22 cellular contexts compared by ENCODE assay signal in genomic region chr16:88844412-88845118, GRCh38. TPM values are rescaled to one million over a fixed set of nuclear protein-coding genes. Genes with fewer than 3 reads are reported as not detected.
A peak's percentile ranks its signal among the peaks of the same experiment; 100 is the strongest.
DNase-seq lines count a peak whose midpoint lies in the region; ATAC-seq, FAIRE-seq and TF ChIP-seq lines count a peak whose summit lies in the region.
"Had no signal": no experiment of that assay in that cellular context is flagged by ENCODE, and none has a peak within 500 bp of the region (broad histone marks: within the 10 kb centered on the region; RNA-seq: fewer than 3 reads in every experiment).

No MANE protein-coding gene starts in this region.

- no peaks in the 10 kb centered on the region for H3K27me3 Mint-ChIP-seq in WTC11 (ENCODE audit: low read depth)
- H3K27me3 Mint-ChIP-seq: activated CD4-positive, alpha-beta T cell treated with anti-CD3 and anti-CD28 coated beads, Interleukin-2, amount 10 ng/mL, durations not matched to agents 7 days and 5 days had no signal

- intact Hi-C loops in upper lobe of right lung (cut with DNase I), result no loop called here

- no peak overlapping the region for H3K27ac ChIP-seq in upper lobe of right lung
- H3K27ac ChIP-seq: heart right ventricle, sigmoid colon had no signal

- H3K9me3 Mint-ChIP-seq in WTC11, result no peaks in the 10 kb centered on the region
- H3K9me3 Mint-ChIP-seq: activated CD4-positive, alpha-beta T cell treated with anti-CD3 and anti-CD28 coated beads, Interleukin-2, amount 10 ng/mL, durations not matched to agents 7 days and 5 days had no signal

- H3K4me3 ChIP-seq in BE2C (ENCODE audit: low read depth, low read length), result no peak overlapping the region
- no peak overlapping the region for H3K4me3 ChIP-seq in H7 (ENCODE audit: insufficient read depth, low read depth, low read length)
- H3K4me3 ChIP-seq in upper lobe of right lung, result no peak overlapping the region
- H3K4me3 ChIP-seq: heart right ventricle, sigmoid colon had no signal

- ATAC-seq in WTC11 (peak; percentile 76), upper lobe of right lung (no peak), GM21447 (IDR thresholded peaks at IDR 0.05; ENCODE audit: unreplicated experiment) (no peak)
- ATAC-seq: heart right ventricle had no signal

- peak overlapping the region; percentile 90 for H3K27ac Mint-ChIP-seq in WTC11
- H3K27ac Mint-ChIP-seq: activated CD4-positive, alpha-beta T cell treated with anti-CD3 and anti-CD28 coated beads, Interleukin-2, amount 10 ng/mL, durations not matched to agents 7 days and 5 days had no signal

- no peak for FAIRE-seq in RCC 7860 (lab: Jason Lieb, UNC)
- FAIRE-seq: TTC549 had no signal

- H3K27me3 ChIP-seq in BE2C, result no peaks in the 10 kb centered on the region
- H3K27me3 ChIP-seq in H7 (ENCODE audit: control insufficient read depth, insufficient read depth, low read length), result no peaks in the 10 kb centered on the region
- no peaks in the 10 kb centered on the region for H3K27me3 ChIP-seq in upper lobe of right lung
- H3K27me3 ChIP-seq: heart right ventricle, sigmoid colon had no signal

- H3K9me3 ChIP-seq in BE2C, result no peaks in the 10 kb centered on the region
- H3K9me3 ChIP-seq in upper lobe of right lung, result no peaks in the 10 kb centered on the region
- H3K9me3 ChIP-seq: heart right ventricle, sigmoid colon had no signal

- H3K36me3 Mint-ChIP-seq in WTC11, result peaks cover 4% of the 10 kb centered on the region

- POLR2A ChIA-PET in WTC11 (lab: Charles Lee), result no interaction called here

- TF ChIP-seq CTCF in BE2C (IDR thresholded peaks at IDR 0.05; ENCODE audit: low read depth, low read length) (peak; percentile 20; the same call in 1 of the 2 replicates), WTC11 (IDR thresholded peaks at IDR 0.05) (no peak), upper lobe of right lung (IDR thresholded peaks at IDR 0.05) (no peak)

- DNase-seq in BE2C (no peak), H7 (peak; percentile 84), WTC11 (ENCODE audit: low spot score) (peak; percentile 31), iPS-NIHi11 (ENCODE audit: low spot score) (peak; percentile 62), upper lobe of right lung (no peak), RCC 7860 (ENCODE audit: low spot score) (no peak)
- DNase-seq in activated CD8-positive, alpha-beta memory T cell treated with anti-CD3 and anti-CD28 coated beads, Interleukin-2, amount 50 U/mL, for 48 hours, result no peak
- DNase-seq: activated CD4-positive, alpha-beta T cell treated with anti-CD3 and anti-CD28 coated beads, Interleukin-2, amount 10 ng/mL, durations not matched to agents 7 days and 5 days; activated naive CD4-positive, alpha-beta T cell treated with anti-CD3 and anti-CD28 coated beads, Interleukin-2, amount 50 U/mL, for 16 hours; AML-193; heart right ventricle; midbrain; NCI-H187 treated with DMSO at 0.1 percent for 48 hours; NCI-H510A; nucleus accumbens; sigmoid colon; stimulated activated CD4-positive, alpha-beta T cell treated with anti-CD3 and anti-CD28 coated beads, Interleukin-1b, Interleukin-23, amount 100 ng/mL, for 48 hours had no signal

- H3K4me3 Mint-ChIP-seq in WTC11, result no peak overlapping the region
- H3K4me3 Mint-ChIP-seq: activated CD4-positive, alpha-beta T cell treated with anti-CD3 and anti-CD28 coated beads, Interleukin-2, amount 10 ng/mL, durations not matched to agents 7 days and 5 days had no signal

- H3K4me1 Mint-ChIP-seq in WTC11, result no peaks in the 10 kb centered on the region
- H3K4me1 Mint-ChIP-seq: activated CD4-positive, alpha-beta T cell treated with anti-CD3 and anti-CD28 coated beads, Interleukin-2, amount 10 ng/mL, durations not matched to agents 7 days and 5 days had no signal

- H3K36me3 ChIP-seq in BE2C, result no peaks in the 10 kb centered on the region
- no peaks in the 10 kb centered on the region; the same call in 1 of the 2 replicates for H3K36me3 ChIP-seq in H7 (replicated peaks; ENCODE audit: control insufficient read depth, insufficient read depth, low read length)
- peaks cover 23% of the 10 kb centered on the region for H3K36me3 ChIP-seq in upper lobe of right lung

- CTCF ChIA-PET in WTC11 (lab: Charles Lee), result interaction anchor here (1.0 to 2.4 kb wide), 3 partner anchors 13 to 107 kb away, joined by 3 to 9 read pairs (median 7); partner anchors contain the start of genes GALNS and TRAPPC2L

- H3K4me1 ChIP-seq in BE2C (no peaks in the 10 kb centered on the region), upper lobe of right lung (no peaks in the 10 kb centered on the region)
- H3K4me1 ChIP-seq: sigmoid colon had no signal

TF ChIP-seq in WTC11, 78 proteins besides CTCF, POLR2A, EP300 and RAD21:
- TF ChIP-seq NFE2L1 (CRISPR knock-in tag; IDR thresholded peaks at IDR 0.05) (no peak), EMX1 (CRISPR knock-in tag; IDR thresholded peaks at IDR 0.05) (no peak)

RNA-seq across cellular contexts. Expression of gene GALNS, which starts 12.2 kb away (rescaled TPM):
- 15.2 TPM for polyA plus RNA-seq in BE2C (2012; ENCODE audit: insufficient read depth, insufficient read length, low read depth)
- 6.7 and 17.1 TPM in 2 replicates for total RNA-seq in H7 (2014; rRNA removed; shearing (Covaris generic))
- total RNA-seq in WTC11 (2021) (23.0 to 29.5 TPM (median 25.8 TPM) in 3 replicates), upper lobe of right lung (32.8 TPM)

RNA-seq across cellular contexts. Expression of gene TRAPPC2L, which starts 12.4 kb away (rescaled TPM):
- 252 TPM for polyA plus RNA-seq in BE2C (2012; ENCODE audit: insufficient read depth, insufficient read length, low read depth)
- total RNA-seq in H7 (2014; rRNA removed; shearing (Covaris generic)), result 56.2 and 56.6 TPM in 2 replicates
- 63.1 to 82.0 TPM (median 64.5 TPM) in 3 replicates for total RNA-seq in WTC11 (2021)
- 43.9 TPM for total RNA-seq in upper lobe of right lung

RNA-seq across cellular contexts. Expression of gene PABPN1L, which starts 21.9 kb away (rescaled TPM):
- not detected for polyA plus RNA-seq in BE2C (2012; ENCODE audit: insufficient read depth, insufficient read length, low read depth)
- total RNA-seq in H7 (2014; rRNA removed; shearing (Covaris generic)), result not detected in 2 replicates
- total RNA-seq in WTC11 (2021), result not detected in 3 replicates
- not detected for total RNA-seq in upper lobe of right lung
- total RNA-seq: activated CD4-positive, alpha-beta T cell treated with anti-CD3 and anti-CD28 coated beads, Interleukin-2, amount 10 ng/mL, durations not matched to agents 7 days and 5 days; kidney epithelial cell; MCF 10A; sigmoid colon; subcutaneous adipose tissue had no signal
- polyA plus RNA-seq: heart right ventricle had no signal

RNA-seq across cellular contexts. Expression of gene APRT, which starts 32.8 kb away (rescaled TPM):
- polyA plus RNA-seq in BE2C (2012; ENCODE audit: insufficient read depth, insufficient read length, low read depth), result 391 TPM
- 526 and 633 TPM in 2 replicates for total RNA-seq in H7 (2014; rRNA removed; shearing (Covaris generic))
- total RNA-seq in WTC11 (2021) (272 to 288 TPM (median 282 TPM) in 3 replicates), upper lobe of right lung (85.2 TPM)

RNA-seq across cellular contexts. Expression of gene CDT1, which starts 41.0 kb away (rescaled TPM):
- polyA plus RNA-seq in BE2C (2012; ENCODE audit: insufficient read depth, insufficient read length, low read depth), result 27.8 TPM
- total RNA-seq in H7 (2014; rRNA removed; shearing (Covaris generic)), result 120 and 176 TPM in 2 replicates
- total RNA-seq in WTC11 (2021), result 142 to 154 TPM (median 149 TPM) in 3 replicates
- 1.0 TPM for total RNA-seq in upper lobe of right lung

Comparison
In these comparisons a context has a peak if more than half of its experiments do, and no peak if none do; other contexts are left out.
1. DNase-seq: peak in H7 (single experiment), WTC11 (single experiment) and iPS-NIHi11 (single experiment); none in BE2C (single experiment), activated CD8-positive, alpha-beta memory T cell treated with anti-CD3 and anti-CD28 coated beads, Interleukin-2, amount 50 U/mL, for 48 hours (single experiment), upper lobe of right lung (single experiment) and RCC 7860 (single experiment).